Comparison of ENCODE assay signal across 10 cellular contexts in genomic region chr6:31896493-31896855, GRCh38. TPM values are rescaled to one million over a fixed set of nuclear protein-coding genes. Genes with fewer than 3 reads are reported as not detected.
DNase-seq lines count a peak whose midpoint lies in the region; ATAC-seq, FAIRE-seq and TF ChIP-seq lines count a peak whose summit lies in the region.
"Had no signal": no experiment of that assay in that cellular context is flagged by ENCODE, and none has a peak within 500 bp of the region (broad histone marks: within the 10 kb centered on the region; RNA-seq: fewer than 3 reads in every experiment).

No MANE protein-coding gene starts in this region.

- POLR2A ChIA-PET in A549 (lab: Yijun Ruan, JAX) = interaction anchor here (0.6 kb wide), 1 partner anchor 13 kb away, joined by 3 read pairs; no protein-coding TSS in a partner anchor
- POLR2A ChIA-PET in IMR-90 (lab: Charles Lee; ENCODE audit: unreplicated experiment) = no interaction called here

- peak overlapping the region; percentile 91 for H3K4me2 ChIP-seq in A549
- peak overlapping the region; percentile 92 for H3K4me2 ChIP-seq in IMR-90 (ENCODE audit: low read depth, low read length)

- H3K36me3 ChIP-seq in IMR-90 (ENCODE audit: control insufficient read depth, insufficient read depth, low read length) (peaks cover 30% of the 10 kb centered on the region), muscle layer of duodenum (ENCODE audit: control insufficient read depth in 1 of 2, insufficient read depth in 2 of 2, low read length in 2 of 2) (peaks cover 14 to 39% of the 10 kb centered on the region in 2 donors)

- peak overlapping the region; percentile 64; the same call in 1 of the 2 replicates for H3K14ac ChIP-seq in IMR-90 (replicated peaks; ENCODE audit: low read depth, low read length)

- TF ChIP-seq RAD21 in A549 (conservative IDR thresholded peaks at IDR 0.05 in 1 of 2, IDR thresholded peaks at IDR 0.05 in 1 of 2) (no peak), IMR-90 (IDR thresholded peaks at IDR 0.05; ENCODE audit: low read length) (no peak)

- 57% methylated on average over 4 of the region's 4 CpGs for WGBS in A549 (ENCODE audit: missing lambda C conversion rate)
- 53% methylated on average over 2 of the region's 4 CpGs; no CpG with 5 or more reads in 1 of the 2 experiments for WGBS in IMR-90 (ENCODE audit: extremely low coverage in 2 of 2, insufficient read length in 1 of 2), 2 experiments

- H4K5ac ChIP-seq in IMR-90 (ENCODE audit: low read depth, low read length) = no peak overlapping the region

- TF ChIP-seq CTCF in A549 (IDR thresholded peaks at IDR 0.05) (no peak), IMR-90 (conservative IDR thresholded peaks at IDR 0.05; ENCODE audit: low read depth, low read length) (no peak)

- peak overlapping the region; percentile 59; the same call in 1 of the 2 replicates for H3K23ac ChIP-seq in IMR-90 (ENCODE audit: low read depth, low read length)

- CTCF ChIA-PET in A549 (lab: Yijun Ruan, JAX) = no interaction called here
- CTCF ChIA-PET in IMR-90 (lab: Yijun Ruan, JAX) = no interaction called here

- ATAC-seq in A549 (no peak), IMR-90 (ENCODE audit: low read depth) (no peak)

- peaks cover 28 to 57% of the 10 kb centered on the region in 2 experiments for H3K79me1 ChIP-seq in IMR-90 (ENCODE audit: low read depth in 1 of 2, low read length in 2 of 2)

- H3K27ac ChIP-seq in A549 (peak overlapping the region; percentile 89 to 96), IMR-90 (ENCODE audit: insufficient read depth, low read length) (peak overlapping the region; percentile 67), caudate nucleus (ENCODE audit: low read depth, low read length) (peak overlapping the region; percentile 80), muscle layer of duodenum (ENCODE audit: low read length) (peak overlapping the region; percentile 51)

- H3K4ac ChIP-seq in IMR-90 (ENCODE audit: low read depth, low read length) = peak overlapping the region; percentile 46

- intact Hi-C loops in IMR-90 (cut with micrococcal nuclease) = no loop called here

- peaks cover 7% of the 10 kb centered on the region for H4K20me1 ChIP-seq in IMR-90 (ENCODE audit: insufficient read depth, low read length)

- peak overlapping the region; percentile 6 for H2AK9ac ChIP-seq in IMR-90 (replicated peaks; ENCODE audit: low read depth, low read length, poor library complexity)

- dilution Hi-C loops in IMR-90 (cut with HindIII; ENCODE audit: low sequenced_read_pairs, unreplicated experiment) = no loop called here

- no peak overlapping the region for H2BK120ac ChIP-seq in IMR-90 (ENCODE audit: low read depth, low read length)

- 0 out of 2 replicates have a peak overlapping the region, but pooled peaks have one; percentile 15 for H4K91ac ChIP-seq in IMR-90 (ENCODE audit: insufficient read depth, low read depth, low read length)

- H2AFZ ChIP-seq in IMR-90 (replicated peaks; ENCODE audit: low read length, poor library complexity) = peak overlapping the region; percentile 93

- no peak overlapping the region for H2BK5ac ChIP-seq in IMR-90 (ENCODE audit: low read depth, low read length, poor library complexity, severe bottlenecking)

- H2BK15ac ChIP-seq in IMR-90 (ENCODE audit: low read depth, low read length) = no peak overlapping the region

- H3K9me3 ChIP-seq in A549 (no peaks in the 10 kb centered on the region), IMR-90 (ENCODE audit: control insufficient read depth, insufficient read depth, low read length) (no peaks in the 10 kb centered on the region), muscle layer of duodenum (ENCODE audit: control insufficient read depth in 1 of 2, low read length in 2 of 2) (no peaks in the 10 kb centered on the region)

- no peak for DNase-seq in A549 (ENCODE audit: low read depth in 1 of 2, low spot score in 1 of 2)
- DNase-seq in IMR-90 = no peak
- no peak for DNase-seq in caudate nucleus (lab: John Stamatoyannopoulos, UW)
- DNase-seq in pons (ENCODE audit: low spot score) = no peak
- DNase-seq in stimulated activated CD4-positive, alpha-beta T cell treated with anti-CD3 and anti-CD28 coated beads, Interleukin-1b, Interleukin-23, amount 100 ng/mL, for 48 hours = no peak
- DNase-seq in germinal center (ENCODE audit: low spot score) = no peak
- no peak for DNase-seq in HPDE6-E6E7 (ENCODE audit: extremely low spot score)

- H3K4me1 ChIP-seq in A549 = peaks cover 19% of the 10 kb centered on the region
- H3K4me1 ChIP-seq in IMR-90 (ENCODE audit: control insufficient read depth, insufficient read depth, low read length) = peaks cover 8% of the 10 kb centered on the region
- H3K4me1 ChIP-seq in muscle layer of duodenum (ENCODE audit: control insufficient read depth in 1 of 2, insufficient read depth in 2 of 2, low read length in 2 of 2) = peaks cover 4 to 27% of the 10 kb centered on the region in 2 donors

- peak overlapping the region in 1 of 2 experiments; percentile 31; a peak in 1 of 4 replicates for H4K8ac ChIP-seq in IMR-90 (ENCODE audit: low read depth in 2 of 2, low read length in 2 of 2)

- H2AK5ac ChIP-seq in IMR-90 (ENCODE audit: low read depth, low read length) = peak overlapping the region; percentile 17; the same call in 1 of the 2 replicates

- H2BK20ac ChIP-seq in IMR-90 (ENCODE audit: low read depth, low read length) = no peak overlapping the region

- peak overlapping the region; percentile 44 for H3K9ac ChIP-seq in IMR-90 (ENCODE audit: low read depth, low read length)

- in situ Hi-C loops in IMR-90 (cut with MboI; ENCODE audit: low sequenced_read_pairs) = no loop called here

- no peak for TF ChIP-seq EP300 in A549 (IDR thresholded peaks at IDR 0.05)

- H3K9me1 ChIP-seq in IMR-90 (ENCODE audit: insufficient read depth, low read length) = no peaks in the 10 kb centered on the region; the same call in 1 of the 2 replicates

- H3K27me3 ChIP-seq in IMR-90 (ENCODE audit: control insufficient read depth, insufficient read depth, low read length) = no peaks in the 10 kb centered on the region
- H3K27me3 ChIP-seq in muscle layer of duodenum (ENCODE audit: low read depth, low read length) = no peaks in the 10 kb centered on the region

- no TSS peak for BruUV-seq in IMR-90 (replicated peaks; lab: Mats Ljungman, UMichigan)

- no peak for FAIRE-seq in A549 (lab: Jason Lieb, UNC)
- FAIRE-seq: colon had no signal

- H3K18ac ChIP-seq in IMR-90 (ENCODE audit: low read depth, low read length) = no peak overlapping the region

- H3K56ac ChIP-seq in IMR-90 (ENCODE audit: extremely low read depth, insufficient read depth, low read length) = 0 out of 2 replicates have a peak overlapping the region, but pooled peaks have one; percentile 1

- H3K4me3 ChIP-seq in A549 (peak overlapping the region; percentile 97), IMR-90 (ENCODE audit: insufficient read depth, low read depth, low read length) (peak overlapping the region; percentile 92), muscle layer of duodenum (ENCODE audit: low read depth in 1 of 2, low read length in 2 of 2) (peak overlapping the region; percentile 48 to 95)

- TF ChIP-seq POLR2A in A549 (IDR thresholded peaks at IDR 0.05; ENCODE audit: low read length) (no peak), IMR-90 (IDR thresholded peaks at IDR 0.05; ENCODE audit: low read depth, low read length) (no peak)

RNA-seq across cellular contexts. Expression of gene EHMT2, which starts 1.0 kb away (rescaled TPM):
- polyA plus RNA-seq in A549 (2011; rRNA removed) (15.4 and 16.4 TPM in 2 replicates), A549 (2017; fragmentation: RNase III; extraction: RNeasy Plus Mini Kit Qiagen cat#74134 plus additional on column Dnase treatment) (27.0 to 32.3 TPM (median 30.9 TPM) in 3 replicates), IMR-90 (2012; rRNA removed) (47.7 and 51.2 TPM in 2 replicates)
- 52.0 and 56.0 TPM in 2 replicates for polyA plus RNA-seq in A549 (2012; cell fraction: cytosol; rRNA removed)
- 121 and 158 TPM in 2 replicates for polyA plus RNA-seq in A549 (2012; cell fraction: nucleus; rRNA removed)
- 30.7 and 36.5 TPM in 2 replicates for polyA minus RNA-seq in A549 (2011; rRNA and poly(A)+ RNA removed)
- 36.4 and 38.0 TPM in 2 replicates for total RNA-seq in IMR-90 (2012; rRNA removed)
- polyA plus RNA-seq in IMR-90 (2012; cell fraction: cytosol; rRNA removed) = 31.6 and 49.6 TPM in 2 replicates
- polyA plus RNA-seq in IMR-90 (2012; cell fraction: nucleus; rRNA removed; ENCODE audit: low replicate concordance) = 155 and 310 TPM in 2 replicates

RNA-seq across cellular contexts. Expression of gene ZBTB12, which starts 5.4 kb away (rescaled TPM):
- 2.2 and 2.9 TPM in 2 replicates for polyA plus RNA-seq in A549 (2011; rRNA removed)
- polyA plus RNA-seq in A549 (2012; cell fraction: cytosol; rRNA removed) = 4.6 and 6.8 TPM in 2 replicates
- polyA plus RNA-seq in A549 (2012; cell fraction: nucleus; rRNA removed) = 3.6 and 5.4 TPM in 2 replicates
- polyA plus RNA-seq in A549 (2017; fragmentation: RNase III; extraction: RNeasy Plus Mini Kit Qiagen cat#74134 plus additional on column Dnase treatment) = 8.4 to 10.1 TPM (median 10.0 TPM) in 3 replicates
- 3.2 and 6.5 TPM in 2 replicates for polyA minus RNA-seq in A549 (2011; rRNA and poly(A)+ RNA removed)
- 2.0 and 2.5 TPM in 2 replicates for total RNA-seq in IMR-90 (2012; rRNA removed)
- 8.1 and 8.5 TPM in 2 replicates for polyA plus RNA-seq in IMR-90 (2012; rRNA removed)
- polyA plus RNA-seq in IMR-90 (2012; cell fraction: cytosol; rRNA removed) = 2.5 and 4.5 TPM in 2 replicates
- 2.0 and 2.9 TPM in 2 replicates for polyA plus RNA-seq in IMR-90 (2012; cell fraction: nucleus; rRNA removed; ENCODE audit: low replicate concordance)

RNA-seq across cellular contexts. Expression of gene SLC44A4, which starts 17.7 kb away (rescaled TPM):
- polyA plus RNA-seq in A549 (2011; rRNA removed) (0.24 and 0.27 TPM in 2 replicates), A549 (2017; fragmentation: RNase III; extraction: RNeasy Plus Mini Kit Qiagen cat#74134 plus additional on column Dnase treatment) (not detected in 3 replicates), IMR-90 (2012; rRNA removed) (0.14 and 0.19 TPM in 2 replicates)
- polyA plus RNA-seq in A549 (2012; cell fraction: cytosol; rRNA removed) = 0.05 and 0.12 TPM in 2 replicates
- polyA plus RNA-seq in A549 (2012; cell fraction: nucleus; rRNA removed) = 0.16 and 0.39 TPM in 2 replicates
- polyA minus RNA-seq in A549 (2011; rRNA and poly(A)+ RNA removed) = 0.17 and 0.24 TPM in 2 replicates
- 0.36 TPM in 1 of 2 replicates, not detected in the other for total RNA-seq in IMR-90 (2012; rRNA removed)
- polyA plus RNA-seq in IMR-90 (2012; cell fraction: cytosol; rRNA removed) = 0.26 and 0.84 TPM in 2 replicates
- 0.23 and 0.28 TPM in 2 replicates for polyA plus RNA-seq in IMR-90 (2012; cell fraction: nucleus; rRNA removed; ENCODE audit: low replicate concordance)
- total RNA-seq: LHCN-M2 had no signal

RNA-seq across cellular contexts. Expression of gene C2, which starts 31.0 kb away (rescaled TPM):
- polyA plus RNA-seq in A549 (2011; rRNA removed) (0.83 and 0.87 TPM in 2 replicates), A549 (2017; fragmentation: RNase III; extraction: RNeasy Plus Mini Kit Qiagen cat#74134 plus additional on column Dnase treatment) (0.22 to 0.41 TPM (median 0.36 TPM) in 3 replicates), IMR-90 (2012; rRNA removed) (0.19 and 0.26 TPM in 2 replicates)
- 0.10 and 0.13 TPM in 2 replicates for polyA plus RNA-seq in A549 (2012; cell fraction: cytosol; rRNA removed)
- 0.13 and 0.31 TPM in 2 replicates for polyA plus RNA-seq in A549 (2012; cell fraction: nucleus; rRNA removed)
- 0.99 and 1.8 TPM in 2 replicates for polyA minus RNA-seq in A549 (2011; rRNA and poly(A)+ RNA removed)
- under 0.01 and 0.18 TPM in 2 replicates for total RNA-seq in IMR-90 (2012; rRNA removed)
- 0.33 and 0.40 TPM in 2 replicates for polyA plus RNA-seq in IMR-90 (2012; cell fraction: cytosol; rRNA removed)
- 0.30 and 0.69 TPM in 2 replicates for polyA plus RNA-seq in IMR-90 (2012; cell fraction: nucleus; rRNA removed; ENCODE audit: low replicate concordance)

RNA-seq across cellular contexts. Expression of gene NEU1, which starts 33.9 kb away (rescaled TPM):
- polyA plus RNA-seq in A549 (2011; rRNA removed) (15.8 and 20.6 TPM in 2 replicates), A549 (2017; fragmentation: RNase III; extraction: RNeasy Plus Mini Kit Qiagen cat#74134 plus additional on column Dnase treatment) (12.8 to 19.2 TPM (median 16.0 TPM) in 3 replicates), IMR-90 (2012; rRNA removed) (36.2 and 37.3 TPM in 2 replicates)
- polyA plus RNA-seq in A549 (2012; cell fraction: cytosol; rRNA removed) = 14.4 and 16.9 TPM in 2 replicates
- polyA plus RNA-seq in A549 (2012; cell fraction: nucleus; rRNA removed) = 18.6 and 20.0 TPM in 2 replicates
- polyA minus RNA-seq in A549 (2011; rRNA and poly(A)+ RNA removed) = 13.0 and 16.0 TPM in 2 replicates
- total RNA-seq in IMR-90 (2012; rRNA removed) = 23.6 and 28.5 TPM in 2 replicates
- polyA plus RNA-seq in IMR-90 (2012; cell fraction: cytosol; rRNA removed) = 32.0 and 40.9 TPM in 2 replicates
- polyA plus RNA-seq in IMR-90 (2012; cell fraction: nucleus; rRNA removed; ENCODE audit: low replicate concordance) = 19.7 and 24.8 TPM in 2 replicates
